Comparison of ENCODE assay signal across 14 cellular contexts in genomic region chr12:49930515-49931288, GRCh38. TPM values are rescaled to one million over a fixed set of nuclear protein-coding genes. Genes with fewer than 3 reads are reported as not detected.
DNase-seq lines count a peak whose midpoint lies in the region; ATAC-seq, FAIRE-seq and TF ChIP-seq lines count a peak whose summit lies in the region.
"Had no signal": no experiment of that assay in that cellular context is flagged by ENCODE, and none has a peak within 500 bp of the region (broad histone marks: within the 10 kb centered on the region; RNA-seq: fewer than 3 reads in every experiment).

No MANE protein-coding gene starts in this region.

- H3K9me3 ChIP-seq in HepG2 (ENCODE audit: low read length) (no peaks in the 10 kb centered on the region), kidney (ENCODE audit: control insufficient read depth in 1 of 2, low read length in 2 of 2) (no peaks in the 10 kb centered on the region)
- H3K9me3 ChIP-seq: lower lobe of right lung had no signal

- H3K4me2 ChIP-seq in HepG2 (ENCODE audit: low read depth, low read length), result no peak overlapping the region

- 41% methylated on average over 3 of the region's 3 CpGs for WGBS in HepG2 (ENCODE audit: low lambda C conversion rate)

- BruUV-seq in HepG2 (replicated peaks; lab: Mats Ljungman, UMichigan), result no TSS peak

- ATAC-seq in HepG2 (no peak), HG03378 (IDR thresholded peaks at IDR 0.05; ENCODE audit: unreplicated experiment) (no peak), GM21367 (IDR thresholded peaks at IDR 0.05; ENCODE audit: unreplicated experiment) (no peak)
- ATAC-seq: lower lobe of right lung had no signal

- no peaks in the 10 kb centered on the region for H3K36me3 ChIP-seq in bronchial epithelial cell (ENCODE audit: control insufficient read depth, insufficient read depth, low read length)
- H3K36me3 ChIP-seq in HepG2 (replicated peaks in 1 of 2; ENCODE audit: control insufficient read depth in 1 of 2, insufficient read depth in 2 of 2, low read length in 2 of 2), result no peaks in the 10 kb centered on the region
- H3K36me3 ChIP-seq in kidney (ENCODE audit: control insufficient read depth in 1 of 2, insufficient read depth in 2 of 2, low read length in 2 of 2), result no peaks in the 10 kb centered on the region
- H3K36me3 ChIP-seq: cardiac muscle cell, lower lobe of right lung had no signal

- no peak for FAIRE-seq in bronchial epithelial cell (lab: Jason Lieb, UNC)
- no peak for FAIRE-seq in HepG2 (lab: Jason Lieb, UNC)
- no peak for FAIRE-seq in kidney (lab: Jason Lieb, UNC)

- H3K27ac ChIP-seq in HepG2 (ENCODE audit: extremely low read length, insufficient read depth, low read length) (no peak overlapping the region), kidney (ENCODE audit: low read depth in 2 of 2, low read length in 2 of 2) (no peak overlapping the region)
- H3K27ac ChIP-seq: cardiac muscle cell, lower lobe of right lung had no signal

- no peak for TF ChIP-seq POLR2A in HepG2 (IDR thresholded peaks at IDR 0.05; ENCODE audit: insufficient read depth in 1 of 2, low read depth in 2 of 2, low read length in 2 of 2)

- DNase-seq in CD1c-positive myeloid dendritic cell (ENCODE audit: extremely low spot score) (peak; percentile 61), HPDE6-E6E7 (ENCODE audit: extremely low spot score) (peak; percentile 49), bronchial epithelial cell (ENCODE audit: low read depth) (peak; percentile 89), HepG2 (ENCODE audit: low spot score) (no peak), NCI-H2227 (lab: John Stamatoyannopoulos, UW; ENCODE audit: unreplicated experiment) (no peak), kidney (no peak)
- DNase-seq: lower lobe of right lung; MM.1S; NCI-H2227 treated with DMSO at 0.1 percent for 48 hours; occipital lobe; stimulated activated CD4-positive, alpha-beta T cell treated with anti-CD3 and anti-CD28 coated beads, Interleukin-1b, Interleukin-23, amount 100 ng/mL, for 48 hours had no signal

- no peak for TF ChIP-seq EP300 in HepG2 (IDR thresholded peaks at IDR 0.05; ENCODE audit: low read depth in 2 of 2, low read length in 2 of 2)
- TF ChIP-seq EP300 in HepG2 (CRISPR knock-in tag; IDR thresholded peaks at IDR 0.05; ENCODE audit: borderline replicate concordance), result no peak

- H3K4me3 ChIP-seq in bronchial epithelial cell (ENCODE audit: low read depth, low read length) (no peak overlapping the region), HepG2 (replicated peaks in 1 of 3; ENCODE audit: insufficient read depth in 1 of 3, low read depth in 2 of 3, low read length in 3 of 3) (no peak overlapping the region), kidney (ENCODE audit: low read length in 2 of 2) (no peak overlapping the region)
- H3K4me3 ChIP-seq: cardiac muscle cell, lower lobe of right lung had no signal

- TF ChIP-seq CTCF in bronchial epithelial cell (IDR thresholded peaks at IDR 0.05; ENCODE audit: insufficient read depth, low read length, severe bottlenecking) (no peak), HepG2 (CRISPR knock-in tag; IDR thresholded peaks at IDR 0.05) (no peak), kidney (IDR thresholded peaks at IDR 0.05; ENCODE audit: borderline replicate concordance, extremely low read depth, insufficient read depth) (no peak)

- CTCF ChIA-PET in HepG2 (lab: Yijun Ruan, JAX; ENCODE audit: low intra/inter-chr PET ratio, low total read pairs), result no interaction called here

- no peaks in the 10 kb centered on the region for H3K79me2 ChIP-seq in HepG2 (ENCODE audit: insufficient read depth, low read length)

- in situ Hi-C loops in HepG2 (cut with HindIII; ENCODE audit: extremely low pct_ligation_motif_present, low pct_unique_long_range_greater_than_20kb), result no loop called here

- POLR2A ChIA-PET in HepG2 (lab: Yijun Ruan, JAX), result no interaction called here

- no peaks in the 10 kb centered on the region for H3K4me1 ChIP-seq in HepG2 (ENCODE audit: insufficient read depth, low read length)
- peaks cover 0 to 2% of the 10 kb centered on the region in 2 donors for H3K4me1 ChIP-seq in kidney (ENCODE audit: control insufficient read depth in 1 of 2, insufficient read depth in 1 of 2, low read depth in 1 of 2, low read length in 2 of 2)
- H3K4me1 ChIP-seq: lower lobe of right lung had no signal

- H3K9ac ChIP-seq in HepG2 (ENCODE audit: insufficient read depth, low read depth, low read length), result no peak overlapping the region
- no peak overlapping the region for H3K9ac ChIP-seq in kidney (ENCODE audit: low read length in 2 of 2)

- H3K27me3 ChIP-seq in bronchial epithelial cell (ENCODE audit: control insufficient read depth, insufficient read depth, low read length), result no peaks in the 10 kb centered on the region
- peaks cover 0 to 4% of the 10 kb centered on the region in 2 experiments; a peak in 1 of 5 replicates for H3K27me3 ChIP-seq in HepG2 (ENCODE audit: control insufficient read depth in 1 of 2, insufficient read depth in 2 of 2, low read length in 2 of 2)
- H3K27me3 ChIP-seq: cardiac muscle cell had no signal

- TF ChIP-seq RAD21 in HepG2 (CRISPR knock-in tag; IDR thresholded peaks at IDR 0.05), result no peak

- intact Hi-C loops in HepG2 (cut with micrococcal nuclease; ENCODE audit: unreplicated experiment), result no loop called here
- intact Hi-C loops in kidney (cut with DNase I), result no loop called here

- H2AFZ ChIP-seq in HepG2 (ENCODE audit: low read length), result no peak overlapping the region

- H4K20me1 ChIP-seq in HepG2 (ENCODE audit: insufficient read depth, low read length), result no peaks in the 10 kb centered on the region

RNA-seq across cellular contexts. Expression of gene AQP2, which starts 19.8 kb away (rescaled TPM):
- total RNA-seq in bronchial epithelial cell (not detected in 2 replicates), HepG2 (2016; rRNA removed; fragmentation: Illumina TruSeq; extraction: Trizol) (not detected in 2 replicates), kidney (122 TPM)
- not detected in 2 replicates for total RNA-seq in HepG2 (2016; cell fraction: cytosol; rRNA removed; fragmentation: Illumina TruSeq; extraction: Trizol; ENCODE audit: low read depth)
- total RNA-seq in HepG2 (2016; cell fraction: insoluble cytoplasmic fraction; rRNA removed; fragmentation: Illumina TruSeq; extraction: Trizol), result not detected in 2 replicates
- not detected in 2 replicates for total RNA-seq in HepG2 (2016; cell fraction: membrane; rRNA removed; fragmentation: Illumina TruSeq; extraction: Trizol)
- total RNA-seq in HepG2 (2016; cell fraction: nucleus; rRNA removed; fragmentation: Illumina TruSeq; extraction: Trizol), result not detected in 2 replicates
- polyA plus RNA-seq in HepG2 (2011; rRNA removed) (not detected in 2 replicates), kidney (ENCODE audit: insufficient read depth, low read depth, low replicate concordance) (666 TPM)
- polyA plus RNA-seq in HepG2 (2011; cell fraction: cytosol; rRNA removed), result not detected in 2 replicates
- not detected in 2 replicates for polyA plus RNA-seq in HepG2 (2011; cell fraction: nucleus; rRNA removed)
- not detected in 2 replicates for polyA plus RNA-seq in HepG2 (2012)
- not detected in 2 replicates for polyA plus RNA-seq in HepG2 (2016; cell fraction: cytosol; fragmentation: Illumina TruSeq; extraction: Trizol; ENCODE audit: low read depth)
- not detected in 2 replicates for polyA plus RNA-seq in HepG2 (2016; cell fraction: insoluble cytoplasmic fraction; fragmentation: Illumina TruSeq; extraction: Trizol; ENCODE audit: low read depth)
- not detected in 2 replicates for polyA plus RNA-seq in HepG2 (2016; cell fraction: membrane; fragmentation: Illumina TruSeq; extraction: Trizol; ENCODE audit: low read depth)
- not detected in 2 replicates for polyA plus RNA-seq in HepG2 (2016; cell fraction: nucleus; fragmentation: Illumina TruSeq; extraction: Trizol; ENCODE audit: insufficient read depth, low read depth)
- not detected in 2 replicates for polyA minus RNA-seq in HepG2 (2011; rRNA and poly(A)+ RNA removed; ENCODE audit: low replicate concordance)
- not detected in 2 replicates for polyA minus RNA-seq in HepG2 (2011; cell fraction: cytosol; rRNA and poly(A)+ RNA removed)
- not detected in 2 replicates for polyA minus RNA-seq in HepG2 (2011; cell fraction: nucleus; rRNA and poly(A)+ RNA removed)
- total RNA-seq: cardiac muscle cell, lower lobe of right lung, occipital lobe had no signal
- polyA plus RNA-seq: cardiac muscle cell had no signal

RNA-seq across cellular contexts. Expression of gene FAIM2, which starts 27.0 kb away (rescaled TPM):
- total RNA-seq in bronchial epithelial cell (0.53 TPM in 1 of 2 replicates, not detected in the other), HepG2 (2016; rRNA removed; fragmentation: Illumina TruSeq; extraction: Trizol) (not detected in 2 replicates), kidney (5.5 TPM)
- total RNA-seq in HepG2 (2016; cell fraction: cytosol; rRNA removed; fragmentation: Illumina TruSeq; extraction: Trizol; ENCODE audit: low read depth), result not detected in 2 replicates
- total RNA-seq in HepG2 (2016; cell fraction: insoluble cytoplasmic fraction; rRNA removed; fragmentation: Illumina TruSeq; extraction: Trizol), result not detected in 2 replicates
- not detected in 2 replicates for total RNA-seq in HepG2 (2016; cell fraction: membrane; rRNA removed; fragmentation: Illumina TruSeq; extraction: Trizol)
- total RNA-seq in HepG2 (2016; cell fraction: nucleus; rRNA removed; fragmentation: Illumina TruSeq; extraction: Trizol), result not detected in 2 replicates
- polyA plus RNA-seq in HepG2 (2011; rRNA removed) (not detected in 2 replicates), kidney (ENCODE audit: insufficient read depth, low read depth, low replicate concordance) (1.3 TPM)
- polyA plus RNA-seq in HepG2 (2011; cell fraction: cytosol; rRNA removed), result 0.01 and 0.03 TPM in 2 replicates
- 0.21 TPM in 1 of 2 replicates, not detected in the other for polyA plus RNA-seq in HepG2 (2011; cell fraction: nucleus; rRNA removed)
- not detected in 2 replicates for polyA plus RNA-seq in HepG2 (2012)
- polyA plus RNA-seq in HepG2 (2016; cell fraction: cytosol; fragmentation: Illumina TruSeq; extraction: Trizol; ENCODE audit: low read depth), result not detected in 2 replicates
- not detected in 2 replicates for polyA plus RNA-seq in HepG2 (2016; cell fraction: insoluble cytoplasmic fraction; fragmentation: Illumina TruSeq; extraction: Trizol; ENCODE audit: low read depth)
- polyA plus RNA-seq in HepG2 (2016; cell fraction: membrane; fragmentation: Illumina TruSeq; extraction: Trizol; ENCODE audit: low read depth), result not detected in 2 replicates
- polyA plus RNA-seq in HepG2 (2016; cell fraction: nucleus; fragmentation: Illumina TruSeq; extraction: Trizol; ENCODE audit: insufficient read depth, low read depth), result not detected in 2 replicates
- polyA minus RNA-seq in HepG2 (2011; rRNA and poly(A)+ RNA removed; ENCODE audit: low replicate concordance), result 0.65 TPM in 1 of 2 replicates, not detected in the other
- not detected in 2 replicates for polyA minus RNA-seq in HepG2 (2011; cell fraction: cytosol; rRNA and poly(A)+ RNA removed)
- not detected in 2 replicates for polyA minus RNA-seq in HepG2 (2011; cell fraction: nucleus; rRNA and poly(A)+ RNA removed)

RNA-seq across cellular contexts. Expression of gene AQP5, which starts 31.0 kb away (rescaled TPM):
- total RNA-seq in bronchial epithelial cell (1.3 and 9.9 TPM in 2 replicates), HepG2 (2016; rRNA removed; fragmentation: Illumina TruSeq; extraction: Trizol) (not detected in 2 replicates), kidney (0.91 TPM)
- total RNA-seq in HepG2 (2016; cell fraction: cytosol; rRNA removed; fragmentation: Illumina TruSeq; extraction: Trizol; ENCODE audit: low read depth), result not detected in 2 replicates
- total RNA-seq in HepG2 (2016; cell fraction: insoluble cytoplasmic fraction; rRNA removed; fragmentation: Illumina TruSeq; extraction: Trizol), result not detected in 2 replicates
- total RNA-seq in HepG2 (2016; cell fraction: membrane; rRNA removed; fragmentation: Illumina TruSeq; extraction: Trizol), result not detected in 2 replicates
- total RNA-seq in HepG2 (2016; cell fraction: nucleus; rRNA removed; fragmentation: Illumina TruSeq; extraction: Trizol), result not detected in 2 replicates
- polyA plus RNA-seq in HepG2 (2011; rRNA removed) (not detected in 2 replicates), kidney (ENCODE audit: insufficient read depth, low read depth, low replicate concordance) (0.99 TPM)
- not detected in 2 replicates for polyA plus RNA-seq in HepG2 (2011; cell fraction: cytosol; rRNA removed)
- not detected in 2 replicates for polyA plus RNA-seq in HepG2 (2011; cell fraction: nucleus; rRNA removed)
- polyA plus RNA-seq in HepG2 (2012), result not detected in 2 replicates
- not detected in 2 replicates for polyA plus RNA-seq in HepG2 (2016; cell fraction: cytosol; fragmentation: Illumina TruSeq; extraction: Trizol; ENCODE audit: low read depth)
- polyA plus RNA-seq in HepG2 (2016; cell fraction: insoluble cytoplasmic fraction; fragmentation: Illumina TruSeq; extraction: Trizol; ENCODE audit: low read depth), result not detected in 2 replicates
- polyA plus RNA-seq in HepG2 (2016; cell fraction: membrane; fragmentation: Illumina TruSeq; extraction: Trizol; ENCODE audit: low read depth), result not detected in 2 replicates
- not detected in 2 replicates for polyA plus RNA-seq in HepG2 (2016; cell fraction: nucleus; fragmentation: Illumina TruSeq; extraction: Trizol; ENCODE audit: insufficient read depth, low read depth)
- polyA minus RNA-seq in HepG2 (2011; rRNA and poly(A)+ RNA removed; ENCODE audit: low replicate concordance), result 0.82 TPM in 1 of 2 replicates, not detected in the other
- polyA minus RNA-seq in HepG2 (2011; cell fraction: cytosol; rRNA and poly(A)+ RNA removed), result not detected in 2 replicates
- not detected in 2 replicates for polyA minus RNA-seq in HepG2 (2011; cell fraction: nucleus; rRNA and poly(A)+ RNA removed)

RNA-seq across cellular contexts. Expression of gene AQP6, which starts 42.0 kb away (rescaled TPM):
- total RNA-seq in bronchial epithelial cell (under 0.01 TPM in 1 of 2 replicates, not detected in the other), HepG2 (2016; rRNA removed; fragmentation: Illumina TruSeq; extraction: Trizol) (0.51 and 1.3 TPM in 2 replicates), kidney (12.0 TPM)
- 0.20 and 0.35 TPM in 2 replicates for total RNA-seq in HepG2 (2016; cell fraction: cytosol; rRNA removed; fragmentation: Illumina TruSeq; extraction: Trizol; ENCODE audit: low read depth)
- total RNA-seq in HepG2 (2016; cell fraction: insoluble cytoplasmic fraction; rRNA removed; fragmentation: Illumina TruSeq; extraction: Trizol), result 0.54 and 1.1 TPM in 2 replicates
- 0.55 and 0.59 TPM in 2 replicates for total RNA-seq in HepG2 (2016; cell fraction: membrane; rRNA removed; fragmentation: Illumina TruSeq; extraction: Trizol)
- 0.47 and 0.87 TPM in 2 replicates for total RNA-seq in HepG2 (2016; cell fraction: nucleus; rRNA removed; fragmentation: Illumina TruSeq; extraction: Trizol)
- polyA plus RNA-seq in HepG2 (2011; rRNA removed) (0.32 and 0.38 TPM in 2 replicates), kidney (ENCODE audit: insufficient read depth, low read depth, low replicate concordance) (74.1 TPM)
- polyA plus RNA-seq in HepG2 (2011; cell fraction: cytosol; rRNA removed), result 0.21 and 0.23 TPM in 2 replicates
- 0.64 and 0.79 TPM in 2 replicates for polyA plus RNA-seq in HepG2 (2011; cell fraction: nucleus; rRNA removed)
- 0.43 and 0.78 TPM in 2 replicates for polyA plus RNA-seq in HepG2 (2012)
- 0.23 and 0.31 TPM in 2 replicates for polyA plus RNA-seq in HepG2 (2016; cell fraction: cytosol; fragmentation: Illumina TruSeq; extraction: Trizol; ENCODE audit: low read depth)
- polyA plus RNA-seq in HepG2 (2016; cell fraction: insoluble cytoplasmic fraction; fragmentation: Illumina TruSeq; extraction: Trizol; ENCODE audit: low read depth), result 0.48 and 0.69 TPM in 2 replicates
- polyA plus RNA-seq in HepG2 (2016; cell fraction: membrane; fragmentation: Illumina TruSeq; extraction: Trizol; ENCODE audit: low read depth), result 0.23 and 0.48 TPM in 2 replicates
- 1.6 and 2.3 TPM in 2 replicates for polyA plus RNA-seq in HepG2 (2016; cell fraction: nucleus; fragmentation: Illumina TruSeq; extraction: Trizol; ENCODE audit: insufficient read depth, low read depth)
- 0.16 and 0.48 TPM in 2 replicates for polyA minus RNA-seq in HepG2 (2011; rRNA and poly(A)+ RNA removed; ENCODE audit: low replicate concordance)
- not detected in 2 replicates for polyA minus RNA-seq in HepG2 (2011; cell fraction: cytosol; rRNA and poly(A)+ RNA removed)
- polyA minus RNA-seq in HepG2 (2011; cell fraction: nucleus; rRNA and poly(A)+ RNA removed), result 0.25 TPM in 1 of 2 replicates, not detected in the other

Comparison
In these comparisons a context has a peak if more than half of its experiments do, and no peak if none do; other contexts are left out.
1. DNase-seq: peak in CD1c-positive myeloid dendritic cell (single experiment), HPDE6-E6E7 (single experiment) and bronchial epithelial cell (single experiment); none in HepG2 (single experiment), NCI-H2227 (single experiment) and kidney (single experiment).
2. RNA of gene AQP2, which starts 19.8 kb away (total RNA-seq): 122 TPM in kidney (single experiment); not detected in bronchial epithelial cell and not detected in HepG2; every median in the first group is over 100 times any median in the second.